In genomic region chr1:17156108-17156507, GRCh38 we compare ENCODE assay signal across 26 cellular contexts. TPM values are rescaled to one million over a fixed set of nuclear protein-coding genes. Genes with fewer than 3 reads are reported as not detected.
DNase-seq lines count a peak whose midpoint lies in the region; ATAC-seq and TF ChIP-seq lines count a peak whose summit lies in the region.
"Had no signal": no experiment of that assay in that cellular context is flagged by ENCODE, and none has a peak within 500 bp of the region (broad histone marks: within the 10 kb centered on the region; RNA-seq: fewer than 3 reads in every experiment).

No MANE protein-coding gene starts in this region.

- no peak for TF ChIP-seq CTCF in AG10803 (conservative IDR thresholded peaks at IDR 0.05; ENCODE audit: low read length)
- TF ChIP-seq CTCF in hepatocyte (IDR thresholded peaks at IDR 0.05; ENCODE audit: poor library complexity) = no peak
- TF ChIP-seq CTCF in PC-9 (conservative IDR thresholded peaks at IDR 0.05) = no peak

- ATAC-seq in HG02759 (IDR thresholded peaks at IDR 0.05; ENCODE audit: unreplicated experiment) = no peak
- ATAC-seq: stimulated activated naive B cell treated with anti-CD40 and anti-IgM and Interleukin-4, amounts not matched to agents 10 μg/mL and 1 μg/mL and 100 μg/mL, for 72 hours had no signal

- no peaks in the 10 kb centered on the region for H3K4me1 ChIP-seq in hepatocyte (ENCODE audit: insufficient read depth)
- no peaks in the 10 kb centered on the region for H3K4me1 ChIP-seq in PC-9 (replicated peaks; ENCODE audit: insufficient read depth)
- H3K4me1 ChIP-seq: neural progenitor cell, Peyer's patch, right atrium auricular region, thyroid gland had no signal

- no TSS peak for BruUV-seq in PC-9 (replicated peaks; lab: Mats Ljungman, UMichigan)

- no peak overlapping the region for H3K4me2 ChIP-seq in hepatocyte
- no peak overlapping the region for H3K4me2 ChIP-seq in PC-9
- H3K4me2 ChIP-seq: neural progenitor cell had no signal

- intact Hi-C loops in PC-9 (cut with micrococcal nuclease; ENCODE audit: unreplicated experiment) = no loop called here

- H3K79me2 ChIP-seq in hepatocyte = no peaks in the 10 kb centered on the region
- no peaks in the 10 kb centered on the region for H3K79me2 ChIP-seq in PC-9 (ENCODE audit: low read depth)

- H3K27ac ChIP-seq in hepatocyte (peak overlapping the region; percentile 68), PC-9 (no peak overlapping the region)
- H3K27ac ChIP-seq: neural progenitor cell, Peyer's patch, right atrium auricular region, thyroid gland had no signal

- H3K4me3 ChIP-seq in AG10803 (ENCODE audit: low read length) (no peak overlapping the region), hepatocyte (no peak overlapping the region), PC-9 (no peak overlapping the region)
- H3K4me3 ChIP-seq: neural progenitor cell, Peyer's patch, right atrium auricular region, thyroid gland had no signal

- POLR2A ChIA-PET in PC-9 (lab: Charles Lee; ENCODE audit: unreplicated experiment) = no interaction called here

- H3K9me3 ChIP-seq in hepatocyte (ENCODE audit: low read depth) (no peaks in the 10 kb centered on the region), PC-9 (ENCODE audit: insufficient read depth, low read depth) (no peaks in the 10 kb centered on the region; the same call in 1 of the 2 replicates)
- H3K9me3 ChIP-seq: thyroid gland had no signal

- H2AFZ ChIP-seq in hepatocyte (no peak overlapping the region), PC-9 (no peak overlapping the region)
- H2AFZ ChIP-seq: neural progenitor cell had no signal

- DNase-seq in AG10803 (ENCODE audit: low read depth) (peak; percentile 20), H4 (ENCODE audit: low spot score) (peak; percentile 26), RPMI8226 (peak; percentile 64), hepatocyte (ENCODE audit: low spot score) (no peak), PC-9 (no peak), HPDE6-E6E7 (ENCODE audit: extremely low spot score) (no peak), GDM1 (lab: John Stamatoyannopoulos, UW) (no peak)
- DNase-seq: activated CD4-positive, alpha-beta T cell treated with anti-CD3 and anti-CD28 coated beads for 48 hours; activated CD8-positive, alpha-beta memory T cell treated with anti-CD3 and anti-CD28 coated beads, Interleukin-2, amount 50 U/mL, for 4 hours; activated gamma-delta T cell treated with Interleukin-2 at 50 U/mL for 16 hours; amniotic stem cell; caudate nucleus; effector CD8-positive, alpha-beta T cell; foreskin fibroblast; KG1; NCI-H1105 treated with DMSO at 0.1 percent for 48 hours; NCI-H2171; Peyer's patch; stimulated activated CD4-positive, alpha-beta T cell treated with anti-CD3 and anti-CD28 coated beads, Interleukin-15, amount 100 ng/mL, for 24 hours; stimulated activated naive B cell treated with anti-CD40 and anti-IgM and Interleukin-4, amounts not matched to agents 10 μg/mL and 1 μg/mL and 100 μg/mL, for 72 hours; thyroid gland had no signal

- CTCF ChIA-PET in PC-9 (lab: Charles Lee) = no interaction called here

- H4K20me1 ChIP-seq in hepatocyte (ENCODE audit: insufficient read depth, poor library complexity, severe bottlenecking) = no peaks in the 10 kb centered on the region
- no peaks in the 10 kb centered on the region for H4K20me1 ChIP-seq in PC-9 (ENCODE audit: insufficient read depth)

- H3K9me2 ChIP-seq in hepatocyte (replicated peaks; ENCODE audit: insufficient read depth) (no peaks in the 10 kb centered on the region), PC-9 (ENCODE audit: insufficient read depth) (no peaks in the 10 kb centered on the region)

- no peaks in the 10 kb centered on the region for H3F3A ChIP-seq in PC-9 (ENCODE audit: insufficient read depth, low read depth)

- 70% methylated on average over 3 of the region's 3 CpGs for WGBS in hepatocyte (ENCODE audit: low lambda C conversion rate, missing lambda C conversion rate)

- H3K27me3 ChIP-seq in hepatocyte (no peaks in the 10 kb centered on the region), PC-9 (ENCODE audit: insufficient read depth, low read depth) (no peaks in the 10 kb centered on the region)
- H3K27me3 ChIP-seq: neural progenitor cell, Peyer's patch, right atrium auricular region, thyroid gland had no signal

- H3K36me3 ChIP-seq in hepatocyte (replicated peaks; ENCODE audit: insufficient read depth, low read depth) (no peaks in the 10 kb centered on the region), PC-9 (ENCODE audit: low read depth) (no peaks in the 10 kb centered on the region)
- H3K36me3 ChIP-seq: neural progenitor cell, Peyer's patch, right atrium auricular region, thyroid gland had no signal

RNA-seq across cellular contexts. Expression of gene PADI2, which starts 36.9 kb away (rescaled TPM):
- 0.08 and 0.12 TPM in 2 replicates for total RNA-seq in H4 (2014; rRNA removed; shearing (Covaris generic))
- 11.3 and 11.7 TPM in 2 replicates for total RNA-seq in hepatocyte
- polyA plus RNA-seq in hepatocyte = 6.8 and 10.6 TPM in 2 replicates
- 14.0 and 16.7 TPM in 2 replicates for total RNA-seq in PC-9 (2021)
- total RNA-seq: CD4-positive, CD25-positive, alpha-beta regulatory T cell had no signal

RNA-seq across cellular contexts. Expression of gene PADI1, which starts 48.8 kb away (rescaled TPM):
- 0.02 and 1.0 TPM in 2 replicates for total RNA-seq in H4 (2014; rRNA removed; shearing (Covaris generic))
- total RNA-seq in hepatocyte (not detected in 2 replicates), PC-9 (2021) (27.7 and 28.3 TPM in 2 replicates)
- 0.51 TPM in 1 of 2 replicates, not detected in the other for polyA plus RNA-seq in hepatocyte
- total RNA-seq: CD4-positive, CD25-positive, alpha-beta regulatory T cell; mononuclear cell; Peyer's patch; right atrium auricular region; thyroid gland had no signal
- polyA plus RNA-seq: CD4-positive, CD25-positive, alpha-beta regulatory T cell had no signal

Comparison
In these comparisons a context has a peak if more than half of its experiments do, and no peak if none do; other contexts are left out.
1. DNase-seq: peak in AG10803 (single experiment), H4 (single experiment) and RPMI8226 (single experiment); none in hepatocyte (single experiment), PC-9 (0 of 2), HPDE6-E6E7 (single experiment) and GDM1 (single experiment).
2. RNA of gene PADI2, which starts 36.9 kb away (total RNA-seq): 14.0 to 16.7 TPM in PC-9 and 11.3 to 11.7 TPM in hepatocyte; 0.08 to 0.12 TPM in H4; every median in the first group is over 10 times any median in the second.
3. RNA of gene PADI1, which starts 48.8 kb away (total RNA-seq): 27.7 to 28.3 TPM in PC-9; 0.02 to 1.0 TPM in H4 and not detected in hepatocyte; every median in the first group is over 10 times any median in the second.